31 cellular contexts compared by ENCODE assay signal in genomic region chr3:68855620-68856019, GRCh38.
"Had no signal": no experiment of that assay in that cellular context is flagged by ENCODE, and none has a peak within 500 bp of the region (broad histone marks: within the 10 kb centered on the region; RNA-seq: fewer than 3 reads in every experiment).

No MANE protein-coding gene starts in this region.

- H3K4me3 Mint-ChIP-seq: natural killer cell; nephron; neural progenitor cell; stimulated activated memory B cell treated with anti-CD40 and anti-IgM and Interleukin-4, amounts not matched to agents 10 μg/mL and 1 μg/mL and 100 μg/mL, for 72 hours; stimulated activated naive CD8-positive, alpha-beta T cell treated with anti-CD3 and anti-CD28 coated beads, Interleukin-15, amount 100 ng/mL, for 72 hours; type B pancreatic cell had no signal

- H3K4me1 ChIP-seq: neural progenitor cell, parathyroid adenoma, psoas muscle, right lobe of liver, sigmoid colon, spleen, suprapubic skin, testis, tibial artery, transverse colon, upper lobe of right lung, uterus had no signal

- H3K9ac ChIP-seq: neural progenitor cell, parathyroid adenoma had no signal

- H3K4me2 ChIP-seq: neural progenitor cell had no signal

- FAIRE-seq: small intestine had no signal

- H3K9me3 ChIP-seq: ovary, psoas muscle, right lobe of liver, sigmoid colon, suprapubic skin, testis, tibial artery, transverse colon, upper lobe of right lung, uterus had no signal

- H3K27me3 Mint-ChIP-seq: progenitor cell of endocrine pancreas; stimulated activated memory B cell treated with anti-CD40 and anti-IgM and Interleukin-4, amounts not matched to agents 10 μg/mL and 1 μg/mL and 100 μg/mL, for 72 hours had no signal

- H3K27ac Mint-ChIP-seq: natural killer cell; nephron; neural progenitor cell; progenitor cell of endocrine pancreas; stimulated activated memory B cell treated with anti-CD40 and anti-IgM and Interleukin-4, amounts not matched to agents 10 μg/mL and 1 μg/mL and 100 μg/mL, for 72 hours; stimulated activated naive CD8-positive, alpha-beta T cell treated with anti-CD3 and anti-CD28 coated beads, Interleukin-15, amount 100 ng/mL, for 72 hours; type B pancreatic cell had no signal

- H3K36me3 ChIP-seq: neural progenitor cell, ovary, right lobe of liver, sigmoid colon, spleen, suprapubic skin, tibial artery, transverse colon, upper lobe of right lung, uterus had no signal

- H3K36me3 Mint-ChIP-seq: natural killer cell; neural progenitor cell; stimulated activated memory B cell treated with anti-CD40 and anti-IgM and Interleukin-4, amounts not matched to agents 10 μg/mL and 1 μg/mL and 100 μg/mL, for 72 hours; type B pancreatic cell had no signal

- H3K79me2 ChIP-seq: parathyroid adenoma had no signal

- H3K4me3 ChIP-seq: neural progenitor cell, ovary, psoas muscle, right lobe of liver, sigmoid colon, spleen, suprapubic skin, testis, tibial artery, transverse colon, upper lobe of right lung, uterus had no signal

- DNase-seq: natural killer cell; occipital lobe; ovary; posterior cingulate gyrus; psoas muscle; right cardiac atrium; right lobe of liver; sigmoid colon; small intestine; spleen; stimulated activated CD4-positive, alpha-beta T cell treated with anti-CD3 and anti-CD28 coated beads, Interleukin-12 subunit alpha, Interleukin-12 subunit beta, amount 100 ng/mL, for 4 hours; stimulated activated CD4-positive, alpha-beta T cell treated with anti-CD3 and anti-CD28 coated beads, Interleukin-1b, Interleukin-23, amount 100 ng/mL, for 48 hours; stimulated activated CD4-positive, alpha-beta T cell treated with anti-CD3 and anti-CD28 coated beads, Interleukin-4, amount 100 ng/mL, for 1 hour; stimulated activated CD4-positive, alpha-beta T cell treated with anti-CD3 and anti-CD28 coated beads, Interleukin-4, amount 100 ng/mL, for 4 hours; stimulated activated CD8-positive, alpha-beta memory T cell treated with anti-CD3 and anti-CD28 coated beads, Interleukin-4, amount 100 ng/mL, for 48 hours; stimulated activated naive CD4-positive, alpha-beta T cell; stimulated activated naive CD8-positive, alpha-beta T cell treated with anti-CD3 and anti-CD28 coated beads, Interleukin-15, amount 100 ng/mL, for 72 hours; stimulated activated naive CD8-positive, alpha-beta T cell treated with anti-CD3 and anti-CD28 coated beads, Interleukin-15, Interleukin-2, amounts not matched to agents 100 U/mL and 50 U/mL, for 24 hours; substantia nigra; testis; tibial artery; transverse colon; upper lobe of right lung; uterus had no signal

- H2AFZ ChIP-seq: neural progenitor cell, parathyroid adenoma had no signal

- H3K27me3 ChIP-seq: neural progenitor cell, ovary, right lobe of liver, sigmoid colon, suprapubic skin, testis, tibial artery, transverse colon, upper lobe of right lung had no signal

- H3K4me1 Mint-ChIP-seq: natural killer cell; nephron; neural progenitor cell; stimulated activated memory B cell treated with anti-CD40 and anti-IgM and Interleukin-4, amounts not matched to agents 10 μg/mL and 1 μg/mL and 100 μg/mL, for 72 hours; stimulated activated naive CD8-positive, alpha-beta T cell treated with anti-CD3 and anti-CD28 coated beads, Interleukin-15, amount 100 ng/mL, for 72 hours had no signal

- H3K27ac ChIP-seq: neural progenitor cell, ovary, parathyroid adenoma, psoas muscle, right lobe of liver, sigmoid colon, spleen, suprapubic skin, testis, tibial artery, transverse colon, upper lobe of right lung, uterus had no signal
